In the genomic region with DNA sequence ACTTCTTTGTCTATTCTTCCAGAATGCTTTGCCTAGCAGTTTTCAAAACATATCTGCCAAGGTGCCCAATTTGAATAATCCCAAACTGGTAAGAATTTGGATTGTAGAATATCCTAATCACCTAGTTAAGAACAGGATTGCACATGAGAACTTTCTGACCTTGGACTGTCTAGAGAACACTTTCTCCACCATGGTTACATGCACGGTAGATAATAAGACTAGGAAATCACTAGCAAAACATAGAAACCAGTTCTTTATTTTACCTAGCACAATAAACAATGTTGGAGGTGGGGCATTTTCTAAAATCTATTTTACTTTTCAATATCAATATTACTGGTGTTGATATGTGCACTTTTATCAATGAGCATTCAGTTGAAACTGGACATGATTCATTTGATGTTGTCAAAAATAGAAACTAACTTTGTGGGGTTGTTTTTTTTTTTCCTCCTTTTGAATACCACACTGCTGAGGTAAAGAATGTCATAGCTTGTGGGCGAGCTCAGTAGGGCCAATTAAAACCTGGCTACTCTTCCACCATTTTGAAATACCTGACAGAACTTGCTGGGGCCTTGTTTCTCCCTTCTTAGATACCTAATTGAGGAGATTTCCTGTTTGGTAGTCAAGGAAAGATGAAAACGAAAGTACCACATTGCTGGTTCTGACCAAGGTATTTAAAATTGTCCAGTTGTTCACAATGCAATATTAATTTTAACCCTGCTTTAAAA, we compare ENCODE assay signal across 14 cellular contexts. TPM values are rescaled to one million over a fixed set of nuclear protein-coding genes. Genes with fewer than 3 reads are reported as not detected.
A peak's percentile ranks its signal among the peaks of the same experiment; 100 is the strongest.
DNase-seq lines count a peak whose midpoint lies in the region; ATAC-seq, FAIRE-seq and TF ChIP-seq lines count a peak whose summit lies in the region.
"Had no signal": no experiment of that assay in that cellular context is flagged by ENCODE, and none has a peak within 500 bp of the region (broad histone marks: within the 10 kb centered on the region; RNA-seq: fewer than 3 reads in every experiment).

No MANE protein-coding gene starts in this region.

- FAIRE-seq in bronchial epithelial cell (lab: Jason Lieb, UNC), result no peak
- peak; percentile 80 for FAIRE-seq in pancreas (lab: Jason Lieb, UNC)

- peaks cover 16% of the 10 kb centered on the region for H3K36me3 Mint-ChIP-seq in activated CD4-positive, alpha-beta T cell treated with anti-CD3 and anti-CD28 coated beads for 36 hours (ENCODE audit: low read depth)

- peak; percentile 67 for ATAC-seq in activated CD4-positive, alpha-beta T cell treated with anti-CD3 and anti-CD28 coated beads for 36 hours
- ATAC-seq in pancreas, result peak; percentile 39 to 59 (median 42)
- no peak for ATAC-seq in GM18517 (IDR thresholded peaks at IDR 0.05; ENCODE audit: unreplicated experiment)
- no peak for ATAC-seq in HG03378 (IDR thresholded peaks at IDR 0.05; ENCODE audit: unreplicated experiment)
- ATAC-seq in HG03045 (IDR thresholded peaks at IDR 0.05; ENCODE audit: unreplicated experiment), result no peak
- ATAC-seq: left lung had no signal

- 28 to 39% methylated on average over 3 of the region's 3 CpGs for WGBS in pancreas, 2 donors

- H4K20me1 ChIP-seq in OCI-LY7 (ENCODE audit: insufficient read depth, low read length), result no peaks in the 10 kb centered on the region

- H3K4me1 ChIP-seq in OCI-LY7 (ENCODE audit: insufficient read depth, low read length, poor library complexity, severe bottlenecking), result peaks cover 65% of the 10 kb centered on the region
- H3K4me1 ChIP-seq in pancreas, result peaks cover 0 to 10% (median 0%) of the 10 kb centered on the region in 3 donors

- intact Hi-C loops in activated CD4-positive, alpha-beta T cell treated with anti-CD3 and anti-CD28 coated beads for 36 hours (cut with DNase I, micrococcal nuclease), result loop anchor here in 1 of 2 experiments (5.0 kb wide), 1 partner anchor 51 kb away; no protein-coding TSS in a partner anchor
- intact Hi-C loops in OCI-LY7 (cut with micrococcal nuclease; ENCODE audit: unreplicated experiment), result no loop called here
- intact Hi-C loops in pancreas (cut with DNase I), result no loop called here

- peak overlapping the region; percentile 91 for H3K27ac Mint-ChIP-seq in activated CD4-positive, alpha-beta T cell treated with anti-CD3 and anti-CD28 coated beads for 36 hours

- H3K4me1 Mint-ChIP-seq in activated CD4-positive, alpha-beta T cell treated with anti-CD3 and anti-CD28 coated beads for 36 hours, result peaks cover 63% of the 10 kb centered on the region

- H2AFZ ChIP-seq in OCI-LY7 (ENCODE audit: low read length), result peak overlapping the region; percentile 60; the same call in 1 of the 2 replicates

- H3K4me2 ChIP-seq in OCI-LY7 (ENCODE audit: low read length), result peak overlapping the region; percentile 53

- POLR2A ChIA-PET in activated CD4-positive, alpha-beta T cell treated with anti-CD3 and anti-CD28 coated beads for 36 hours (lab: Charles Lee), result interaction anchor here (1.5 kb wide), 1 partner anchor 519 kb away, joined by 3 read pairs; no protein-coding TSS in a partner anchor
- POLR2A ChIA-PET in OCI-LY7 (lab: Charles Lee), result interaction anchor here (2.8 to 3.1 kb wide), 2 partner anchors 10 to 68 kb away, joined by 15 to 24 read pairs; a partner anchor contains a TSS

- CTCF ChIA-PET in activated CD4-positive, alpha-beta T cell treated with anti-CD3 and anti-CD28 coated beads for 36 hours (lab: Charles Lee), result no interaction called here
- CTCF ChIA-PET in OCI-LY7 (lab: Charles Lee; ENCODE audit: unreplicated experiment), result interaction anchor here (0.5 kb wide), 1 partner anchor 944 kb away, joined by 3 read pairs; no protein-coding TSS in a partner anchor

- no TSS peak for BruUV-seq in OCI-LY7 (replicated peaks; lab: Mats Ljungman, UMichigan)

- peak overlapping the region; percentile 6 for H3K4me3 Mint-ChIP-seq in activated CD4-positive, alpha-beta T cell treated with anti-CD3 and anti-CD28 coated beads for 36 hours

- H3K36me3 ChIP-seq in OCI-LY7 (ENCODE audit: insufficient read depth, low read length) (peaks cover 4% of the 10 kb centered on the region), bronchial epithelial cell (ENCODE audit: control insufficient read depth, insufficient read depth, low read length) (no peaks in the 10 kb centered on the region), pancreas (no peaks in the 10 kb centered on the region)
- H3K36me3 ChIP-seq: left lung, transverse colon had no signal

- DNase-seq in activated CD4-positive, alpha-beta T cell treated with anti-CD3 and anti-CD28 coated beads for 36 hours, result peak; percentile 25
- no peak for DNase-seq in activated CD4-positive, alpha-beta T cell treated with anti-CD3 and anti-CD28 coated beads for 1 hour
- DNase-seq in OCI-LY7 (ENCODE audit: low spot score) (no peak), bronchial epithelial cell (ENCODE audit: low read depth) (peak; percentile 87), pancreas (no peak)
- DNase-seq: ACHN, GF-D8, H7, left lung, SIG-M5, transverse colon had no signal

- H3K4me3 ChIP-seq in OCI-LY7 (ENCODE audit: low read depth, low read length, poor library complexity, severe bottlenecking), result no peak overlapping the region
- no peak overlapping the region for H3K4me3 ChIP-seq in bronchial epithelial cell (ENCODE audit: low read depth, low read length)
- H3K4me3 ChIP-seq in pancreas, result no peak overlapping the region
- H3K4me3 ChIP-seq: left lung, transverse colon had no signal

- H3K79me2 ChIP-seq in OCI-LY7 (ENCODE audit: insufficient read depth, low read depth, low read length), result peaks cover 22% of the 10 kb centered on the region

- peak overlapping the region; percentile 37 for H3K27ac ChIP-seq in OCI-LY7 (ENCODE audit: low read depth, low read length, poor library complexity, severe bottlenecking)
- H3K27ac ChIP-seq in pancreas, result peak overlapping the region in 3 of 4 donors; percentile 1 to 15 (median 9)
- H3K27ac ChIP-seq: left lung, transverse colon had no signal

- H3K27me3 ChIP-seq in bronchial epithelial cell (ENCODE audit: control insufficient read depth, insufficient read depth, low read length), result no peaks in the 10 kb centered on the region
- H3K27me3 ChIP-seq in pancreas, result no peaks in the 10 kb centered on the region
- H3K27me3 ChIP-seq: left lung, transverse colon had no signal

- no peak for TF ChIP-seq CTCF in OCI-LY7 (conservative IDR thresholded peaks at IDR 0.05; ENCODE audit: low read length)
- no peak for TF ChIP-seq CTCF in bronchial epithelial cell (IDR thresholded peaks at IDR 0.05; ENCODE audit: insufficient read depth, low read length, severe bottlenecking)
- no peak for TF ChIP-seq CTCF in pancreas (IDR thresholded peaks at IDR 0.05)

- H3K9me3 Mint-ChIP-seq in activated CD4-positive, alpha-beta T cell treated with anti-CD3 and anti-CD28 coated beads for 36 hours (ENCODE audit: low read depth), result peaks cover 3% of the 10 kb centered on the region

- no peaks in the 10 kb centered on the region for H3K9me2 ChIP-seq in OCI-LY7 (ENCODE audit: insufficient read depth, low read length)

- H3K27me3 Mint-ChIP-seq in activated CD4-positive, alpha-beta T cell treated with anti-CD3 and anti-CD28 coated beads for 36 hours, result no peaks in the 10 kb centered on the region

- H3K9me3 ChIP-seq in OCI-LY7 (ENCODE audit: low read length) (no peaks in the 10 kb centered on the region), pancreas (no peaks in the 10 kb centered on the region)
- H3K9me3 ChIP-seq: left lung, transverse colon had no signal

RNA-seq across cellular contexts. Expression of a gene that starts 10.4 kb away (rescaled TPM):
- 10 to 100 TPM; 76.6 to 89.9 TPM for total RNA-seq in activated CD4-positive, alpha-beta T cell treated with anti-CD3 and anti-CD28 coated beads for 36 hours
- 88.6 and 92.7 TPM in 2 replicates for total RNA-seq in OCI-LY7 (2014; rRNA removed; shearing (Covaris generic))
- total RNA-seq in OCI-LY7 (2022), result 80.4 and 83.4 TPM in 2 replicates
- 127 and 157 TPM in 2 replicates for total RNA-seq in bronchial epithelial cell
- 100 to 1,000 TPM in 1 of 6 donors, 10 to 100 TPM in 5; 28.4 to 123 (median 42.3) TPM for total RNA-seq in pancreas
- 10 to 100 TPM; 34.6 to 37.9 TPM for polyA plus RNA-seq in pancreas

Comparison
In these comparisons a context has a peak if more than half of its experiments do, and no peak if none do; other contexts are left out.
1. DNase-seq: peak in activated CD4-positive, alpha-beta T cell treated with anti-CD3 and anti-CD28 coated beads for 36 hours (single experiment) and bronchial epithelial cell (single experiment); none in activated CD4-positive, alpha-beta T cell treated with anti-CD3 and anti-CD28 coated beads for 1 hour (single experiment), OCI-LY7 (single experiment) and pancreas (0 of 6).
2. ATAC-seq: peak in activated CD4-positive, alpha-beta T cell treated with anti-CD3 and anti-CD28 coated beads for 36 hours (single experiment) and pancreas (4 of 4); none in GM18517 (single experiment), HG03378 (single experiment) and HG03045 (single experiment).